In genomic region chr10:34862892-34863291, GRCh38 we compare ENCODE assay signal across 19 cellular contexts. TPM values are rescaled to one million over a fixed set of nuclear protein-coding genes. Genes with fewer than 3 reads are reported as not detected.
DNase-seq lines count a peak whose midpoint lies in the region; ATAC-seq and TF ChIP-seq lines count a peak whose summit lies in the region.
"Had no signal": no experiment of that assay in that cellular context is flagged by ENCODE, and none has a peak within 500 bp of the region (broad histone marks: within the 10 kb centered on the region; RNA-seq: fewer than 3 reads in every experiment).

No MANE protein-coding gene starts in this region.

- H3K9me3 Mint-ChIP-seq in progenitor cell of endocrine pancreas (ENCODE audit: low read depth) = no peaks in the 10 kb centered on the region
- H3K9me3 Mint-ChIP-seq: CD8-positive, alpha-beta T cell; T-cell had no signal

- H3K36me3 Mint-ChIP-seq in progenitor cell of endocrine pancreas (ENCODE audit: insufficient read depth) = no peaks in the 10 kb centered on the region
- H3K36me3 Mint-ChIP-seq: CD8-positive, alpha-beta T cell; T-cell had no signal

- CTCF ChIA-PET in HEK293 (lab: Yijun Ruan, JAX) = interaction anchor here (0.7 to 1.0 kb wide), 3 partner anchors 8 to 346 kb away, joined by 3 to 4 read pairs (median 3); no protein-coding TSS in a partner anchor
- CTCF ChIA-PET in PC-3 (lab: Charles Lee) = interaction anchor here (0.6 to 1.4 kb wide), 3 partner anchors 131 to 208 kb away, joined by 3 to 8 read pairs (median 5); no protein-coding TSS in a partner anchor

- no peaks in the 10 kb centered on the region for H3K9me3 ChIP-seq in HEK293 (ENCODE audit: control insufficient read depth, insufficient read depth, low read depth, low read length)
- no peaks in the 10 kb centered on the region for H3K9me3 ChIP-seq in PC-3 (ENCODE audit: low read length)
- H3K9me3 ChIP-seq: BLaER1, SK-N-SH had no signal

- no peak overlapping the region for H2AFZ ChIP-seq in PC-3 (ENCODE audit: low read length)

- no peaks in the 10 kb centered on the region for H4K20me1 ChIP-seq in PC-3 (ENCODE audit: low read length)
- H4K20me1 ChIP-seq: BLaER1 had no signal

- H3K36me3 ChIP-seq in HEK293 (ENCODE audit: control insufficient read depth in 2 of 2, insufficient read depth in 1 of 2, low read length in 2 of 2) (no peaks in the 10 kb centered on the region), PC-3 (ENCODE audit: low read depth, low read length) (no peaks in the 10 kb centered on the region)
- H3K36me3 ChIP-seq: BLaER1 had no signal

- H3K9ac ChIP-seq in PC-3 (ENCODE audit: low read length) = no peak overlapping the region
- H3K9ac ChIP-seq: BLaER1, SK-N-SH had no signal

- peaks cover 27% of the 10 kb centered on the region for H3K4me1 Mint-ChIP-seq in progenitor cell of endocrine pancreas (ENCODE audit: low read depth)
- H3K4me1 Mint-ChIP-seq: T-cell had no signal

- no peaks in the 10 kb centered on the region for H3K9me2 ChIP-seq in PC-3 (replicated peaks; ENCODE audit: low read length)
- H3K9me2 ChIP-seq: SK-N-SH had no signal

- no peaks in the 10 kb centered on the region for H3K79me2 ChIP-seq in PC-3 (ENCODE audit: low read length)

- peak overlapping the region; percentile 5 for H3K4me3 Mint-ChIP-seq in progenitor cell of endocrine pancreas (ENCODE audit: low read depth)
- H3K4me3 Mint-ChIP-seq: CD8-positive, alpha-beta T cell; T-cell had no signal

- H3F3A ChIP-seq in PC-3 (ENCODE audit: low read length, unreplicated experiment) = peaks cover 3% of the 10 kb centered on the region

- DNase-seq in NCI-H1417 (lab: John Stamatoyannopoulos, UW) = peak in 2 of 3 experiments; percentile 2 to 25
- DNase-seq in NCI-H1417 treated with DMSO at 0.1 percent for 48 hours (lab: John Stamatoyannopoulos, UW) = no peak
- peak; percentile 47 for DNase-seq in PC-3
- no peak for DNase-seq in progenitor cell of endocrine pancreas (ENCODE audit: low spot score, unreplicated experiment)
- DNase-seq in activated CD4-positive, CD25-positive, alpha-beta regulatory T cell (lab: John Stamatoyannopoulos, UW) = no peak
- DNase-seq in stimulated activated CD4-positive, alpha-beta T cell treated with anti-CD3 and anti-CD28 coated beads, Interleukin-15, amount 100 ng/mL, for 24 hours = no peak
- DNase-seq: 8988T; CD8-positive, alpha-beta T cell; DND-41; KG1; NCI-H1092 treated with DMSO at 0.1 percent for 48 hours; NCI-H345; NCI-H82; SK-N-SH; T-cell had no signal

- intact Hi-C loops in PC-3 (cut with micrococcal nuclease) = loop anchor here (1.0 to 5.0 kb wide), 3 partner anchors 46 to 197 kb away; no protein-coding TSS in a partner anchor

- H3K4me3 ChIP-seq in HEK293 (ENCODE audit: low read depth, low read length) = no peak overlapping the region
- no peak overlapping the region for H3K4me3 ChIP-seq in PC-3 (ENCODE audit: low read length)
- H3K4me3 ChIP-seq: BLaER1, GM12878 had no signal

- H3K27me3 ChIP-seq in PC-3 (ENCODE audit: low read length) = no peaks in the 10 kb centered on the region
- H3K27me3 ChIP-seq: BLaER1 had no signal

- H3K4me1 ChIP-seq in HEK293 (ENCODE audit: control insufficient read depth, insufficient read depth, low read length) (peaks cover 28% of the 10 kb centered on the region), PC-3 (ENCODE audit: insufficient read depth, low read length) (peaks cover 27% of the 10 kb centered on the region)

- H3K27ac ChIP-seq in HEK293 (ENCODE audit: extremely low read depth, low read depth, low read length) = peak overlapping the region; percentile 46; the same call in 1 of the 2 replicates
- no peak overlapping the region for H3K27ac ChIP-seq in PC-3 (ENCODE audit: low read length)
- H3K27ac ChIP-seq: BLaER1 had no signal

- no TSS peak for BruUV-seq in PC-3 (replicated peaks; lab: Mats Ljungman, UMichigan)

- POLR2A ChIA-PET in HEK293 (lab: Yijun Ruan, JAX) (interaction anchor here (0.7 kb wide), 2 partner anchors 9 to 52 kb away, joined by 3 read pairs; no protein-coding TSS in a partner anchor), PC-3 (lab: Charles Lee; ENCODE audit: unreplicated experiment) (interaction anchor here (0.5 to 0.7 kb wide), 4 partner anchors 9 to 158 kb away, joined by 3 to 23 read pairs (median 4); no protein-coding TSS in a partner anchor)

- H3K27me3 Mint-ChIP-seq in progenitor cell of endocrine pancreas = peaks cover 9% of the 10 kb centered on the region

- no peak for TF ChIP-seq CTCF in HEK293 (tag by site-specific recombination; IDR thresholded peaks at IDR 0.05)
- no peak for TF ChIP-seq CTCF in PC-3 (conservative IDR thresholded peaks at IDR 0.05; ENCODE audit: low read depth, low read length)
- no peak for TF ChIP-seq CTCF in progenitor cell of endocrine pancreas (IDR thresholded peaks at IDR 0.05; ENCODE audit: unreplicated experiment)

- no peak overlapping the region for H3K4me2 ChIP-seq in PC-3 (ENCODE audit: low read length)
- H3K4me2 ChIP-seq: BLaER1, SK-N-SH had no signal

- H3K27ac Mint-ChIP-seq in progenitor cell of endocrine pancreas = peak overlapping the region; percentile 18
- H3K27ac Mint-ChIP-seq: CD8-positive, alpha-beta T cell; T-cell had no signal

- ATAC-seq in PC-3 (peak; percentile 44), GM18519 (IDR thresholded peaks at IDR 0.05; ENCODE audit: low FRiP score, unreplicated experiment) (no peak)
- ATAC-seq: CD8-positive, alpha-beta T cell; GM12878; T-cell had no signal

TF ChIP-seq in HEK293, 187 proteins besides CTCF, POLR2A, EP300 and RAD21 (continues in another document):
- TF ChIP-seq ZNF366 (tag by site-specific recombination; conservative IDR thresholded peaks at IDR 0.05) (no peak), ZSCAN16 (tag by site-specific recombination; IDR thresholded peaks at IDR 0.05) (0 out of 2 replicates have a peak, but pooled peaks have one; percentile 53), ZBTB11 (tag by site-specific recombination; conservative IDR thresholded peaks at IDR 0.05; ENCODE audit: low read depth) (no peak), WT1 (tag by site-specific recombination; IDR thresholded peaks at IDR 0.05) (0 out of 2 replicates have a peak, but pooled peaks have one; percentile 35), SALL2 (tag by site-specific recombination; IDR thresholded peaks at IDR 0.05; ENCODE audit: borderline replicate concordance) (no peak), KLF1 (tag by site-specific recombination; IDR thresholded peaks at IDR 0.05) (peak; percentile 88), ZNF280D (tag by site-specific recombination; IDR thresholded peaks at IDR 0.05) (no peak), KLF7 (tag by site-specific recombination; IDR thresholded peaks at IDR 0.05; ENCODE audit: borderline replicate concordance) (peak; percentile 84; the same call in 1 of the 2 replicates), ZNF621 (tag by site-specific recombination; IDR thresholded peaks at IDR 0.05) (no peak), MEIS1 (CRISPR knock-in tag; IDR thresholded peaks at IDR 0.05; ENCODE audit: borderline replicate concordance) (no peak), ZNF664 (tag by site-specific recombination; IDR thresholded peaks at IDR 0.05) (peak; percentile 97), KLF9 (tag by site-specific recombination; IDR thresholded peaks at IDR 0.05; ENCODE audit: low read depth) (no peak), ZNF660 (tag by site-specific recombination; IDR thresholded peaks at IDR 0.05) (no peak), ZNF843 (tag by site-specific recombination; IDR thresholded peaks at IDR 0.05) (no peak), ZNF174 (tag by site-specific recombination; IDR thresholded peaks at IDR 0.05) (no peak)

RNA-seq across cellular contexts. Expression of gene PARD3, which starts 47.8 kb away (rescaled TPM):
- total RNA-seq in PC-3 (2014; rRNA removed) (149 and 154 TPM in 2 replicates), progenitor cell of endocrine pancreas (78.7 and 85.3 TPM in 2 replicates)

Comparison
In these comparisons a context has a peak if more than half of its experiments do, and no peak if none do; other contexts are left out.
1. DNase-seq: peak in NCI-H1417 (2 of 3) and PC-3 (single experiment); none in NCI-H1417 treated with DMSO at 0.1 percent for 48 hours (single experiment), progenitor cell of endocrine pancreas (single experiment), activated CD4-positive, CD25-positive, alpha-beta regulatory T cell (0 of 4) and stimulated activated CD4-positive, alpha-beta T cell treated with anti-CD3 and anti-CD28 coated beads, Interleukin-15, amount 100 ng/mL, for 24 hours (single experiment).